ENCODE assay signal across 25 cellular contexts in genomic region chr22:30230787-30231461, GRCh38. TPM values are rescaled to one million over a fixed set of nuclear protein-coding genes. Genes with fewer than 3 reads are reported as not detected.
"Had no signal": no experiment of that assay in that cellular context is flagged by ENCODE, and none has a peak within 500 bp of the region (broad histone marks: within the 10 kb centered on the region; RNA-seq: fewer than 3 reads in every experiment).

No MANE protein-coding gene starts in this region.

- H3K36me3 ChIP-seq: brain microvascular endothelial cell, colonic mucosa, lower lobe of right lung, neural progenitor cell, prostate gland, tibial artery, uterus had no signal

- H3K27me3 ChIP-seq: brain microvascular endothelial cell, colonic mucosa, neural progenitor cell, uterus had no signal

- H3K9ac ChIP-seq: neural progenitor cell had no signal

- H3K27me3 Mint-ChIP-seq: activated CD4-positive, alpha-beta memory T cell treated with anti-CD3 and anti-CD28 coated beads for 36 hours; activated T-helper 17 cell treated with anti-CD3 and anti-CD28 coated beads, Interleukin-2, amount 50 U/mL, for 72 hours; central memory CD8-positive, alpha-beta T cell had no signal

- H3K27ac Mint-ChIP-seq: activated B cell treated with CpG ODN at 0.5 μM for 24 hours; activated CD4-positive, alpha-beta memory T cell treated with anti-CD3 and anti-CD28 coated beads for 36 hours; activated T-helper 17 cell treated with anti-CD3 and anti-CD28 coated beads, Interleukin-2, amount 50 U/mL, for 72 hours; neural progenitor cell had no signal

- DNase-seq: activated B cell treated with CpG ODN at 0.5 μM for 24 hours; activated CD4-positive, alpha-beta memory T cell treated with anti-CD3 and anti-CD28 coated beads for 36 hours; activated CD4-positive, alpha-beta T cell treated with anti-CD3 and anti-CD28 coated beads for 4 hours; activated naive CD4-positive, alpha-beta T cell; aorta; brain microvascular endothelial cell; colonic mucosa; foreskin keratinocyte; hippocampal formation; lower lobe of right lung; midbrain; naive B cell; right cardiac atrium; stimulated activated naive CD8-positive, alpha-beta T cell treated with anti-CD3 and anti-CD28 coated beads, Interleukin-15, Interleukin-2, amounts not matched to agents 100 U/mL and 50 U/mL, for 24 hours; substantia nigra; tibial artery; uterus had no signal

- H3K4me1 ChIP-seq: colonic mucosa, prostate gland, uterus had no signal

- H3K4me3 ChIP-seq: colonic mucosa, lower lobe of right lung, neural progenitor cell, prostate gland, skin epidermis, tibial artery, uterus had no signal

- H3K27ac ChIP-seq: brain microvascular endothelial cell, colonic mucosa, foreskin keratinocyte, lower lobe of right lung, neural progenitor cell, prostate gland, skin epidermis, tibial artery, uterus had no signal

- H3K4me1 Mint-ChIP-seq: activated B cell treated with CpG ODN at 0.5 μM for 24 hours had no signal

- H3K36me3 Mint-ChIP-seq: activated CD4-positive, alpha-beta memory T cell treated with anti-CD3 and anti-CD28 coated beads for 36 hours; naive B cell; neural progenitor cell had no signal

- H3K9me3 Mint-ChIP-seq: activated B cell treated with CpG ODN at 0.5 μM for 24 hours; activated CD4-positive, alpha-beta memory T cell treated with anti-CD3 and anti-CD28 coated beads for 36 hours; activated T-helper 17 cell treated with anti-CD3 and anti-CD28 coated beads, Interleukin-2, amount 50 U/mL, for 72 hours; central memory CD8-positive, alpha-beta T cell; naive B cell; neural progenitor cell had no signal

- ATAC-seq: activated T-helper 17 cell treated with anti-CD3 and anti-CD28 coated beads, Interleukin-2, amount 50 U/mL, for 72 hours; foreskin keratinocyte; lower lobe of right lung; right cardiac atrium; stimulated activated naive CD8-positive, alpha-beta T cell treated with anti-CD3 and anti-CD28 coated beads, Interleukin-15, Interleukin-2, amounts not matched to agents 100 U/mL and 50 U/mL, for 24 hours had no signal

- H3K4me3 Mint-ChIP-seq: activated B cell treated with CpG ODN at 0.5 μM for 24 hours; activated CD4-positive, alpha-beta memory T cell treated with anti-CD3 and anti-CD28 coated beads for 36 hours; activated T-helper 17 cell treated with anti-CD3 and anti-CD28 coated beads, Interleukin-2, amount 50 U/mL, for 72 hours; central memory CD8-positive, alpha-beta T cell; naive B cell; neural progenitor cell had no signal

- H3K4me2 ChIP-seq: neural progenitor cell had no signal

- H2AFZ ChIP-seq: neural progenitor cell had no signal

- H3K9me3 ChIP-seq: colonic mucosa, lower lobe of right lung, prostate gland, tibial artery, uterus had no signal

RNA-seq across cellular contexts. Expression of gene OSM, which starts 35.7 kb away (rescaled TPM):
- total RNA-seq: epithelial cell of proximal tubule, fibroblast of lung, foreskin keratinocyte, osteocyte had no signal
